In genomic region chr10:48598243-48598935, GRCh38 we compare ENCODE assay signal across 14 cellular contexts. TPM values are rescaled to one million over a fixed set of nuclear protein-coding genes. Genes with fewer than 3 reads are reported as not detected.
DNase-seq lines count a peak whose midpoint lies in the region; ATAC-seq and TF ChIP-seq lines count a peak whose summit lies in the region.
"Had no signal": no experiment of that assay in that cellular context is flagged by ENCODE, and none has a peak within 500 bp of the region (broad histone marks: within the 10 kb centered on the region; RNA-seq: fewer than 3 reads in every experiment).

No MANE protein-coding gene starts in this region.

- peaks cover 19% of the 10 kb centered on the region for H3K4me1 Mint-ChIP-seq in neural crest cell
- H3K4me1 Mint-ChIP-seq: naive thymus-derived CD4-positive, alpha-beta T cell had no signal

- ATAC-seq in HG03025 (IDR thresholded peaks at IDR 0.05; ENCODE audit: low FRiP score, unreplicated experiment) (no peak), HG03460 (IDR thresholded peaks at IDR 0.05; ENCODE audit: unreplicated experiment) (no peak), HG02870 (IDR thresholded peaks at IDR 0.05; ENCODE audit: unreplicated experiment) (no peak)
- ATAC-seq: esophagus mucosa; naive thymus-derived CD4-positive, alpha-beta T cell had no signal

- DNase-seq in DMS153 treated with DMSO at 0.1 percent for 48 hours (lab: John Stamatoyannopoulos, UW; ENCODE audit: unreplicated experiment) (peak; percentile 84), NCI-H1694 (lab: John Stamatoyannopoulos, UW) (peak; percentile 74), neural crest cell (ENCODE audit: low read depth, low spot score) (no peak), mucosa of gallbladder (ENCODE audit: low spot score) (no peak)
- DNase-seq: BE2C; naive thymus-derived CD4-positive, alpha-beta T cell; stimulated activated CD4-positive, alpha-beta T cell treated with anti-CD3 and anti-CD28 coated beads, Interleukin-12 subunit alpha, Interleukin-12 subunit beta, amount 100 ng/mL, for 4 hours; stimulated activated CD8-positive, alpha-beta memory T cell treated with anti-CD3 and anti-CD28 coated beads, Interleukin-4, amount 100 ng/mL, for 48 hours had no signal

- H3K27ac ChIP-seq in angular gyrus (ENCODE audit: low read depth, low read length) = peak overlapping the region; percentile 94
- H3K27ac ChIP-seq: SJSA1 had no signal

- H3K27ac Mint-ChIP-seq in neural crest cell (ENCODE audit: unreplicated experiment) = peak overlapping the region; percentile 85
- H3K27ac Mint-ChIP-seq: naive thymus-derived CD4-positive, alpha-beta T cell had no signal

- H3K36me3 Mint-ChIP-seq in neural crest cell (ENCODE audit: low read depth) = no peaks in the 10 kb centered on the region
- H3K36me3 Mint-ChIP-seq: naive thymus-derived CD4-positive, alpha-beta T cell had no signal

- H3K9me3 Mint-ChIP-seq in neural crest cell = no peaks in the 10 kb centered on the region
- H3K9me3 Mint-ChIP-seq: naive thymus-derived CD4-positive, alpha-beta T cell had no signal

- H3K27me3 Mint-ChIP-seq in neural crest cell (ENCODE audit: low read depth) = peaks cover 5% of the 10 kb centered on the region

- no peak overlapping the region for H3K4me3 Mint-ChIP-seq in neural crest cell
- H3K4me3 Mint-ChIP-seq: naive thymus-derived CD4-positive, alpha-beta T cell had no signal

- no peak for TF ChIP-seq CTCF in neural crest cell (conservative IDR thresholded peaks at IDR 0.05)

RNA-seq across cellular contexts. Expression of gene ARHGAP22, which starts 6.5 kb away (rescaled TPM):
- total RNA-seq in neural crest cell = 5.2 and 7.5 TPM in 2 replicates
- total RNA-seq in mucosa of gallbladder = 8.8 TPM

Comparison
In these comparisons a context has a peak if more than half of its experiments do, and no peak if none do; other contexts are left out.
1. DNase-seq: peak in DMS153 treated with DMSO at 0.1 percent for 48 hours (single experiment) and NCI-H1694 (single experiment); none in neural crest cell (single experiment) and mucosa of gallbladder (single experiment).